ENCODE assay signal across 8 cellular contexts in the genomic region with DNA sequence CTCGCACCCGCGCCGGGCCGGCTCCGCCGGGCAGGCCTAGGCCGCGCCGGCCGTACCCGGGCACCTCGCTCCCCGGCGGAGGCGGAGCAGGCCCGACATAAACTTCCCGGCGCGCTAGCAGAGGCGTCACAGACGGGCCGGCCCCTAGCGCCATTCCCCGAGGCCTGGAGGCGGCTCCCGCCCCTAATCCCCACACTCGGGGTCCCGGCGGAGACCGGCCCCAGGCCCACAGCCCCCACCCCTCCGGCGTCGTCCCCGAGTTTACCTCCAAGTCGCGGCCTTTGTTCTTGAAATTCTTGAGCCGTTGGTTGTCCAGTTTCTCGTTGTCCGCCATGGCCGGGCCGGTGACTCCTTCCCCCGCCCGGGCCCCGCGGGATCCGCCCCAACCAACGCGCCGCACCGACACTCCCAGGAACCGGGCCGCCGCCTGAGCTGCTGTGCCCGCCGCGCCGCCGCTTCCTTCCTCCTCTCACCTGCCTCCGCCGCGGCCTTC. TPM values are rescaled to one million over a fixed set of nuclear protein-coding genes. Genes with fewer than 3 reads are reported as not detected.
A peak's percentile ranks its signal among the peaks of the same experiment; 100 is the strongest.
DNase-seq lines count a peak whose midpoint lies in the region; TF ChIP-seq lines count a peak whose summit lies in the region.

No MANE protein-coding gene starts in this region.

- H3K27ac ChIP-seq in HEK293 (ENCODE audit: extremely low read depth, low read depth, low read length) (peak overlapping the region; percentile 75), mesenchymal stem cell (ENCODE audit: low read length, poor library complexity, severe bottlenecking) (peak overlapping the region; percentile 82)

- no peak for TF ChIP-seq CTCF in HEK293 (tag by site-specific recombination; IDR thresholded peaks at IDR 0.05)

- DNase-seq in NCI-H1436 (lab: John Stamatoyannopoulos, UW) (peak; percentile 39), NCI-H1436 treated with DMSO at 0.1 percent for 48 hours (lab: John Stamatoyannopoulos, UW) (no peak), MG63 (peak; percentile 74), mesenchymal stem cell (peak; percentile 77)
- DNase-seq in activated CD4-positive, alpha-beta T cell treated with anti-CD3 and anti-CD28 coated beads for 4 hours: peak; percentile 54 to 62
- peak; percentile 58 for DNase-seq in effector CD4-positive, alpha-beta T cell
- peak; percentile 30 to 32 for DNase-seq in stimulated activated CD8-positive, alpha-beta memory T cell treated with anti-CD3 and anti-CD28 coated beads, Interleukin-7, amount 100 ng/mL, for 48 hours (ENCODE audit: extremely low read depth in 1 of 2, low read depth in 1 of 2)

- H4K8ac ChIP-seq in mesenchymal stem cell (ENCODE audit: low read length): no peak overlapping the region

- H3K14ac ChIP-seq in mesenchymal stem cell (ENCODE audit: low read length in 2 of 2): peak overlapping the region; percentile 85 to 96

- H2AK5ac ChIP-seq in mesenchymal stem cell (ENCODE audit: low read length, severe bottlenecking): no peak overlapping the region

- peak overlapping the region; percentile 11 for H4K91ac ChIP-seq in mesenchymal stem cell (ENCODE audit: low read length)

- H3K23ac ChIP-seq in mesenchymal stem cell (ENCODE audit: low read length in 2 of 2): no peak overlapping the region

- peak overlapping the region; percentile 93 for H2BK15ac ChIP-seq in mesenchymal stem cell (ENCODE audit: low read depth, poor library complexity, severe bottlenecking)

- peak overlapping the region; percentile 72 to 89 for H3K18ac ChIP-seq in mesenchymal stem cell (ENCODE audit: low read depth in 1 of 2, low read length in 2 of 2)

- 1% methylated on average over 55 of the region's 62 CpGs for WGBS in mesenchymal stem cell

- H3K36me3 ChIP-seq in HEK293 (ENCODE audit: control insufficient read depth in 2 of 2, insufficient read depth in 1 of 2, low read length in 2 of 2) (peaks cover 0 to 17% of the 10 kb centered on the region in 2 experiments; a peak in 1 of 3 replicates), MG63 (peaks cover 24% of the 10 kb centered on the region), mesenchymal stem cell (ENCODE audit: control insufficient read depth in 1 of 2, insufficient read depth in 2 of 2, low read depth in 1 of 2, low read length in 2 of 2) (peaks cover 9 to 15% of the 10 kb centered on the region in 2 experiments)

- H3K4me2 ChIP-seq in mesenchymal stem cell (ENCODE audit: low read length, poor library complexity, severe bottlenecking): no peak overlapping the region

- H3K4me3 ChIP-seq in HEK293 (ENCODE audit: low read depth, low read length): peak overlapping the region; percentile 76
- H3K4me3 ChIP-seq in MG63: peak overlapping the region; percentile 67
- peak overlapping the region; percentile 88 to 93 for H3K4me3 ChIP-seq in mesenchymal stem cell (ENCODE audit: insufficient read depth in 1 of 2, low read depth in 1 of 2, low read length in 2 of 2)

- H2AFZ ChIP-seq in mesenchymal stem cell (ENCODE audit: low read depth, low read length): peak overlapping the region; percentile 66

- peak overlapping the region; percentile 93 for H2BK120ac ChIP-seq in mesenchymal stem cell (ENCODE audit: low read depth, low read length)

- CTCF ChIA-PET in HEK293 (lab: Yijun Ruan, JAX): interaction anchor here (0.9 kb wide), 1 partner anchor 710 kb away, joined by 3 read pairs; no protein-coding TSS in a partner anchor

- H3K4me1 ChIP-seq in HEK293 (ENCODE audit: control insufficient read depth, insufficient read depth, low read length) (peaks cover 5% of the 10 kb centered on the region; the same call in 1 of the 2 replicates), mesenchymal stem cell (ENCODE audit: control insufficient read depth, insufficient read depth, low read depth, low read length) (peaks cover 2% of the 10 kb centered on the region)

- H2BK5ac ChIP-seq in mesenchymal stem cell (ENCODE audit: low read depth, low read length, poor library complexity, severe bottlenecking): no peak overlapping the region

- H3K9ac ChIP-seq in mesenchymal stem cell (ENCODE audit: low read length): peak overlapping the region; percentile 96

- POLR2A ChIA-PET in HEK293 (lab: Yijun Ruan, JAX): interaction anchor here (0.6 to 2.5 kb wide), 3 partner anchors 61 to 165 kb away, joined by 3 to 13 read pairs (median 4); partner anchors contain the start of genes SMC4 and TRIM59

- no peak overlapping the region for H2BK12ac ChIP-seq in mesenchymal stem cell (ENCODE audit: low read length in 2 of 2)

- H3K79me1 ChIP-seq in mesenchymal stem cell (replicated peaks; ENCODE audit: low read length, poor library complexity, severe bottlenecking): peaks cover 14% of the 10 kb centered on the region

- H3K9me3 ChIP-seq in HEK293 (ENCODE audit: control insufficient read depth, insufficient read depth, low read depth, low read length) (no peaks in the 10 kb centered on the region), MG63 (no peaks in the 10 kb centered on the region), mesenchymal stem cell (ENCODE audit: control insufficient read depth, low read length) (no peaks in the 10 kb centered on the region)

- H3K27me3 ChIP-seq in MG63 (no peaks in the 10 kb centered on the region), mesenchymal stem cell (ENCODE audit: control insufficient read depth in 1 of 2, insufficient read depth in 1 of 2, low read length in 2 of 2) (no peaks in the 10 kb centered on the region)

- H3K4ac ChIP-seq in mesenchymal stem cell (ENCODE audit: low read depth in 1 of 2, low read length in 2 of 2): peak overlapping the region in 1 of 2 experiments; percentile 82

TF ChIP-seq in HEK293, 187 proteins besides CTCF, POLR2A, EP300 and RAD21:
- 0 out of 2 replicates have a peak, but pooled peaks have one; percentile 21 for TF ChIP-seq BCL11B (tag by site-specific recombination; IDR thresholded peaks at IDR 0.05; ENCODE audit: low read depth)
- peak; percentile 21; the same call in 1 of the 2 replicates for TF ChIP-seq ZFHX2 (tag by site-specific recombination; conservative IDR thresholded peaks at IDR 0.05)
- TF ChIP-seq HOXC10 (CRISPR knock-in tag; IDR thresholded peaks at IDR 0.05): 0 out of 2 replicates have a peak, but pooled peaks have one; percentile 67
- no peak for TF ChIP-seq GLI2 (tag by site-specific recombination; IDR thresholded peaks at IDR 0.05; ENCODE audit: borderline replicate concordance, low read depth)
- no peak for TF ChIP-seq ZNF23 (tag by site-specific recombination; IDR thresholded peaks at IDR 0.05; ENCODE audit: borderline replicate concordance)
- no peak for TF ChIP-seq ZNF24 (tag by site-specific recombination; IDR thresholded peaks at IDR 0.05)
- peak; percentile 65; the same call in 1 of the 2 replicates for TF ChIP-seq YY2 (tag by site-specific recombination; IDR thresholded peaks at IDR 0.05)
- no peak for TF ChIP-seq ZNF266 (tag by site-specific recombination; IDR thresholded peaks at IDR 0.05; ENCODE audit: low read depth)
- TF ChIP-seq SP3 (tag by site-specific recombination; IDR thresholded peaks at IDR 0.05): peak; percentile 42
- TF ChIP-seq GFI1B (tag by site-specific recombination; IDR thresholded peaks at IDR 0.05): no peak
- no peak for TF ChIP-seq ZNF530 (tag by site-specific recombination; IDR thresholded peaks at IDR 0.05; ENCODE audit: low read depth)
- TF ChIP-seq ZNF510 (tag by site-specific recombination; IDR thresholded peaks at IDR 0.05; ENCODE audit: insufficient replicate concordance): no peak
- TF ChIP-seq ZFP3 (tag by site-specific recombination; IDR thresholded peaks at IDR 0.05; ENCODE audit: low read depth): no peak
- peak; percentile 27; the same call in 1 of the 2 replicates for TF ChIP-seq KLF7 (tag by site-specific recombination; IDR thresholded peaks at IDR 0.05; ENCODE audit: borderline replicate concordance)
- TF ChIP-seq ZNF670 (tag by site-specific recombination; IDR thresholded peaks at IDR 0.05; ENCODE audit: low read depth): no peak
- peak; percentile 34; the same call in 1 of the 2 replicates for TF ChIP-seq ZBTB48 (tag by site-specific recombination; IDR thresholded peaks at IDR 0.05)
- no peak for TF ChIP-seq ZNF341 (tag by site-specific recombination; IDR thresholded peaks at IDR 0.05; ENCODE audit: low read depth)
- TF ChIP-seq ZSCAN30 (tag by site-specific recombination; IDR thresholded peaks at IDR 0.05): no peak
- TF ChIP-seq YY1 (tag by site-specific recombination; IDR thresholded peaks at IDR 0.05): peak; percentile 69
- TF ChIP-seq KLF8 (tag by site-specific recombination; IDR thresholded peaks at IDR 0.05): peak; percentile 67
- no peak for TF ChIP-seq ZNF2 (tag by site-specific recombination; IDR thresholded peaks at IDR 0.05)
- peak; percentile 59 for TF ChIP-seq ZBTB26 (tag by site-specific recombination; optimal IDR thresholded peaks at IDR 0.05)

RNA-seq across cellular contexts. Expression of gene KPNA4, which starts 0.4 kb away (rescaled TPM):
- total RNA-seq in MG63 (2014; rRNA removed; shearing (Covaris generic); ENCODE audit: low replicate concordance): 32.3 and 37.3 TPM in 2 replicates
- 22.4 TPM for polyA plus RNA-seq in mesenchymal stem cell (2013, experiment 1 of 2)
- polyA plus RNA-seq in mesenchymal stem cell (2013, experiment 2 of 2): 25.8 TPM
